In the genomic region with DNA sequence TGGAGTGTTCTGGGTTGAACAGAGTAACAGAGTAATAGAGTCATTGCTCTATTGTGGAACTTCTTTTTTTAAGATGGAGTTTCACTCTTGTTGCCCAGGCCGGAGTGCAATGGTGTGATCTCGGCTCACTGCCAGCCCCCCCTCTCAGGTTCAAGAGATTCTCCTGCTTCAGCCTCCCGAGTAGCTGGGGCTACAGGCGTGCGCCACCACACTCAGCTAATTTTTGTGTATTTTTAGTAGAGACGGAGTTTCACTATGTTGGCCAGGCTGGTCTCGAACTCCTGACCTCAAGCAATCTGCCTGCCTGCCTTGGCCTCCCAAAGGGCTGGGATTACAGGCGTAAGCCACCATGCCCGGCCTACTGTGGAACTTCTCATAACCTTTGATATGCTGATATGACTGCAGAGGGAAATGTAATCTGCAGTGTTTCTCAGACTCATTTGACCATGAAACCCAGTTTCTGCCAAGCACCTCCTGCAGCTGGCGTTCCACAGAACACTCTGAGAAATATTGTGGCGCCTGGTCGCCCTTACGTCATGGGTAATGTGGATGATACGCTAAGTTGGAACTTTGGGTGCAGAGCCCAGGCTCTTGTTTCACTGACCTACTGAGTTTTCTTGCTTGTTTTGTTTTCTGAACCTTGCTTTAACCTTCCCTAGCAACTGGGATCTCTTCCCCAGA, we compare ENCODE assay signal across 12 cellular contexts.
DNase-seq lines count a peak whose midpoint lies in the region; ATAC-seq and TF ChIP-seq lines count a peak whose summit lies in the region.
"Had no signal": no experiment of that assay in that cellular context is flagged by ENCODE, and none has a peak within 500 bp of the region (broad histone marks: within the 10 kb centered on the region; RNA-seq: fewer than 3 reads in every experiment).

No MANE protein-coding gene starts in this region.

- H3K27ac Mint-ChIP-seq in activated B cell treated with CpG ODN at 0.5 μM for 24 hours = peak overlapping the region; percentile 59
- H3K27ac Mint-ChIP-seq in activated CD8-positive, alpha-beta T cell treated with anti-CD3 and anti-CD28 coated beads for 36 hours = no peak overlapping the region

- POLR2A ChIA-PET in activated B cell treated with CpG ODN at 0.5 μM for 24 hours (lab: Charles Lee) = interaction anchor here (0.9 kb wide), 1 partner anchor 18 kb away, joined by 3 read pairs; no protein-coding TSS in a partner anchor
- POLR2A ChIA-PET in activated CD8-positive, alpha-beta T cell treated with anti-CD3 and anti-CD28 coated beads for 36 hours (lab: Charles Lee) = no interaction called here

- intact Hi-C loops in activated B cell treated with CpG ODN at 0.5 μM for 24 hours (cut with micrococcal nuclease) = loop anchor here (2.0 kb wide), 1 partner anchor 27 kb away; no protein-coding TSS in a partner anchor
- intact Hi-C loops in activated CD8-positive, alpha-beta T cell treated with anti-CD3 and anti-CD28 coated beads for 36 hours (cut with micrococcal nuclease) = no loop called here

- no peaks in the 10 kb centered on the region for H3K9me3 Mint-ChIP-seq in activated B cell treated with CpG ODN at 0.5 μM for 24 hours
- H3K9me3 Mint-ChIP-seq in activated CD8-positive, alpha-beta T cell treated with anti-CD3 and anti-CD28 coated beads for 36 hours = no peaks in the 10 kb centered on the region

- H3K4me3 Mint-ChIP-seq in activated B cell treated with CpG ODN at 0.5 μM for 24 hours = peak overlapping the region; percentile 73
- no peak overlapping the region for H3K4me3 Mint-ChIP-seq in activated CD8-positive, alpha-beta T cell treated with anti-CD3 and anti-CD28 coated beads for 36 hours

- peaks cover 6% of the 10 kb centered on the region for H3K27me3 Mint-ChIP-seq in activated B cell treated with CpG ODN at 0.5 μM for 24 hours
- H3K27me3 Mint-ChIP-seq in activated CD8-positive, alpha-beta T cell treated with anti-CD3 and anti-CD28 coated beads for 36 hours = peaks cover 2% of the 10 kb centered on the region

- ATAC-seq in GM18517 (IDR thresholded peaks at IDR 0.05; ENCODE audit: unreplicated experiment) = peak; percentile 84
- ATAC-seq in GM19467 (IDR thresholded peaks at IDR 0.05; ENCODE audit: unreplicated experiment) = peak; percentile 57
- ATAC-seq in HG02981 (IDR thresholded peaks at IDR 0.05; ENCODE audit: unreplicated experiment) = peak; percentile 70
- peak; percentile 80 for ATAC-seq in activated B cell treated with CpG ODN at 0.5 μM for 24 hours (ENCODE audit: low read depth)
- no peak for ATAC-seq in activated CD8-positive, alpha-beta T cell treated with anti-CD3 and anti-CD28 coated beads for 36 hours

- CTCF ChIA-PET in activated B cell treated with CpG ODN at 0.5 μM for 24 hours (lab: Charles Lee) = no interaction called here
- CTCF ChIA-PET in activated CD8-positive, alpha-beta T cell treated with anti-CD3 and anti-CD28 coated beads for 36 hours (lab: Charles Lee) = interaction anchor here (1.0 to 2.0 kb wide), 2 partner anchors 10 to 217 kb away, joined by 3 to 6 read pairs; no protein-coding TSS in a partner anchor

- DNase-seq in activated B cell treated with CpG ODN at 0.5 μM for 24 hours (no peak), NCI-H526 (lab: John Stamatoyannopoulos, UW) (no peak), NOMO-1 treated with dmso at 0.1 percent for 144 hours (lab: John Stamatoyannopoulos, UW; ENCODE audit: unreplicated experiment) (no peak), SW 1271 (lab: John Stamatoyannopoulos, UW) (no peak)
- no peak for DNase-seq in activated CD8-positive, alpha-beta T cell treated with anti-CD3 and anti-CD28 coated beads for 36 hours
- DNase-seq: activated CD4-positive, alpha-beta T cell treated with anti-CD3 and anti-CD28 coated beads for 4 hours; aorta; esophagus squamous epithelium; RPMI8226 had no signal

- no peak for TF ChIP-seq CTCF in activated B cell treated with CpG ODN at 0.5 μM for 24 hours (IDR thresholded peaks at IDR 0.05)
- no peak for TF ChIP-seq CTCF in activated CD8-positive, alpha-beta T cell treated with anti-CD3 and anti-CD28 coated beads for 36 hours (IDR thresholded peaks at IDR 0.05)

- peaks cover 30% of the 10 kb centered on the region for H3K4me1 Mint-ChIP-seq in activated B cell treated with CpG ODN at 0.5 μM for 24 hours
- peaks cover 29% of the 10 kb centered on the region for H3K4me1 Mint-ChIP-seq in activated CD8-positive, alpha-beta T cell treated with anti-CD3 and anti-CD28 coated beads for 36 hours (ENCODE audit: low read depth)

- H3K36me3 Mint-ChIP-seq in activated B cell treated with CpG ODN at 0.5 μM for 24 hours (ENCODE audit: low read depth) = no peaks in the 10 kb centered on the region
- H3K36me3 Mint-ChIP-seq in activated CD8-positive, alpha-beta T cell treated with anti-CD3 and anti-CD28 coated beads for 36 hours (ENCODE audit: low read depth) = no peaks in the 10 kb centered on the region
